In genomic region chr16:30571444-30572322, GRCh38 we compare ENCODE assay signal across 1 cellular context.
A peak's percentile ranks its signal among the peaks of the same experiment; 100 is the strongest.
TF ChIP-seq lines count a peak whose summit lies in the region.

Gene ZNF688 (minus strand): TSS chr16:30571714. CDS start chr16:30571629, 85 bp downstream.

TF ChIP-seq in GM12878, 131 proteins besides CTCF, POLR2A, EP300 and RAD21 (continued from another document and continues in another):
- TF ChIP-seq CEBPZ (IDR thresholded peaks at IDR 0.05; ENCODE audit: low read depth, low read length) (no peak), ZNF217 (IDR thresholded peaks at IDR 0.05) (0 out of 2 replicates have a peak, but pooled peaks have one; percentile 47), YY1 (IDR thresholded peaks at IDR 0.05; ENCODE audit: low read depth, low read length) (peak; percentile 99), MXI1 (IDR thresholded peaks at IDR 0.05; ENCODE audit: low read depth, low read length) (peak; percentile 93), GABPA (IDR thresholded peaks at IDR 0.05; ENCODE audit: low read depth) (peak; percentile 65; the same call in 1 of the 2 replicates), PAX8 (IDR thresholded peaks at IDR 0.05) (peak; percentile 81), PAX5 (IDR thresholded peaks at IDR 0.05; ENCODE audit: borderline replicate concordance, low read depth, low read length) (peak; percentile 43; the same call in 1 of the 2 replicates), SMARCA5 (IDR thresholded peaks at IDR 0.05) (peak; percentile 52; the same call in 1 of the 2 replicates), FOS (IDR thresholded peaks at IDR 0.05; ENCODE audit: borderline replicate concordance, extremely low read depth, insufficient read length) (peak; percentile 45), POU2F2 (IDR thresholded peaks at IDR 0.05; ENCODE audit: borderline replicate concordance, low read depth, low read length) (peak; percentile 16; the same call in 1 of the 3 replicates), E4F1 (IDR thresholded peaks at IDR 0.05; ENCODE audit: borderline replicate concordance, partially characterized antibody) (peak; percentile 57), E2F4 (IDR thresholded peaks at IDR 0.05; ENCODE audit: low read depth, low read length) (peak; percentile 98), ASH2L (IDR thresholded peaks at IDR 0.05; ENCODE audit: borderline replicate concordance, low read depth) (no peak; the same call in 1 of the 2 replicates), CREM (IDR thresholded peaks at IDR 0.05; ENCODE audit: low read depth) (peak; percentile 93), LARP7 (IDR thresholded peaks at IDR 0.05) (peak; percentile 94), ZSCAN29 (IDR thresholded peaks at IDR 0.05) (peak; percentile 46; the same call in 1 of the 2 replicates), GATAD2B (conservative IDR thresholded peaks at IDR 0.05; ENCODE audit: low read depth) (peak; percentile 68; the same call in 1 of the 2 replicates), TARDBP (IDR thresholded peaks at IDR 0.05; ENCODE audit: borderline replicate concordance) (peak; percentile 89), HCFC1 (IDR thresholded peaks at IDR 0.05; ENCODE audit: low read length) (peak; percentile 88), BACH1 (IDR thresholded peaks at IDR 0.05; ENCODE audit: borderline replicate concordance) (peak; percentile 90), SMAD1 (IDR thresholded peaks at IDR 0.05; ENCODE audit: low read depth, partially characterized antibody) (peak; percentile 53), MTA2 (IDR thresholded peaks at IDR 0.05; ENCODE audit: low read depth) (peak; percentile 41; the same call in 1 of the 2 replicates), RELB (IDR thresholded peaks at IDR 0.05; ENCODE audit: low read depth) (peak; percentile 92), MYC (IDR thresholded peaks at IDR 0.05; ENCODE audit: insufficient read depth, insufficient read length, insufficient replicate concordance, low read length, severe bottlenecking) (no peak), NKRF (conservative IDR thresholded peaks at IDR 0.05) (peak; percentile 99), CBX3 (IDR thresholded peaks at IDR 0.05; ENCODE audit: borderline replicate concordance, low read depth) (no peak), EGR1 (IDR thresholded peaks at IDR 0.05; ENCODE audit: borderline replicate concordance in 1 of 2, low read depth in 2 of 2, low read length in 2 of 2) (0 out of 3 replicates have a peak, but pooled peaks of 1 of the 2 experiments have one; percentile 32), RUNX3 (IDR thresholded peaks at IDR 0.05; ENCODE audit: low read length) (peak; percentile 76; the same call in 1 of the 2 replicates)
- TF ChIP-seq, protein P1, sequence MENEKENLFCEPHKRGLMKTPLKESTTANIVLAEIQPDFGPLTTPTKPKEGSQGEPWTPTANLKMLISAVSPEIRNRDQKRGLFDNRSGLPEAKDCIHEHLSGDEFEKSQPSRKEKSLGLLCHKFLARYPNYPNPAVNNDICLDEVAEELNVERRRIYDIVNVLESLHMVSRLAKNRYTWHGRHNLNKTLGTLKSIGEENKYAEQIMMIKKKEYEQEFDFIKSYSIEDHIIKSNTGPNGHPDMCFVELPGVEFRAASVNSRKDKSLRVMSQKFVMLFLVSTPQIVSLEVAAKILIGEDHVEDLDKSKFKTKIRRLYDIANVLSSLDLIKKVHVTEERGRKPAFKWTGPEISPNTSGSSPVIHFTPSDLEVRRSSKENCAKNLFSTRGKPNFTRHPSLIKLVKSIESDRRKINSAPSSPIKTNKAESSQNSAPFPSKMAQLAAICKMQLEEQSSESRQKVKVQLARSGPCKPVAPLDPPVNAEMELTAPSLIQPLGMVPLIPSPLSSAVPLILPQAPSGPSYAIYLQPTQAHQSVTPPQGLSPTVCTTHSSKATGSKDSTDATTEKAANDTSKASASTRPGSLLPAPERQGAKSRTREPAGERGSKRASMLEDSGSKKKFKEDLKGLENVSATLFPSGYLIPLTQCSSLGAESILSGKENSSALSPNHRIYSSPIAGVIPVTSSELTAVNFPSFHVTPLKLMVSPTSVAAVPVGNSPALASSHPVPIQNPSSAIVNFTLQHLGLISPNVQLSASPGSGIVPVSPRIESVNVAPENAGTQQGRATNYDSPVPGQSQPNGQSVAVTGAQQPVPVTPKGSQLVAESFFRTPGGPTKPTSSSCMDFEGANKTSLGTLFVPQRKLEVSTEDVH (IDR thresholded peaks at IDR 0.05; ENCODE audit: low read depth, partially characterized antibody): peak; percentile 81
- TF ChIP-seq, protein P2, sequence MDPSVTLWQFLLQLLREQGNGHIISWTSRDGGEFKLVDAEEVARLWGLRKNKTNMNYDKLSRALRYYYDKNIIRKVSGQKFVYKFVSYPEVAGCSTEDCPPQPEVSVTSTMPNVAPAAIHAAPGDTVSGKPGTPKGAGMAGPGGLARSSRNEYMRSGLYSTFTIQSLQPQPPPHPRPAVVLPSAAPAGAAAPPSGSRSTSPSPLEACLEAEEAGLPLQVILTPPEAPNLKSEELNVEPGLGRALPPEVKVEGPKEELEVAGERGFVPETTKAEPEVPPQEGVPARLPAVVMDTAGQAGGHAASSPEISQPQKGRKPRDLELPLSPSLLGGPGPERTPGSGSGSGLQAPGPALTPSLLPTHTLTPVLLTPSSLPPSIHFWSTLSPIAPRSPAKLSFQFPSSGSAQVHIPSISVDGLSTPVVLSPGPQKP (IDR thresholded peaks at IDR 0.05; ENCODE audit: low read depth, low read length): 0 out of 2 replicates have a peak, but pooled peaks have one; percentile 29
- TF ChIP-seq, protein P3, sequence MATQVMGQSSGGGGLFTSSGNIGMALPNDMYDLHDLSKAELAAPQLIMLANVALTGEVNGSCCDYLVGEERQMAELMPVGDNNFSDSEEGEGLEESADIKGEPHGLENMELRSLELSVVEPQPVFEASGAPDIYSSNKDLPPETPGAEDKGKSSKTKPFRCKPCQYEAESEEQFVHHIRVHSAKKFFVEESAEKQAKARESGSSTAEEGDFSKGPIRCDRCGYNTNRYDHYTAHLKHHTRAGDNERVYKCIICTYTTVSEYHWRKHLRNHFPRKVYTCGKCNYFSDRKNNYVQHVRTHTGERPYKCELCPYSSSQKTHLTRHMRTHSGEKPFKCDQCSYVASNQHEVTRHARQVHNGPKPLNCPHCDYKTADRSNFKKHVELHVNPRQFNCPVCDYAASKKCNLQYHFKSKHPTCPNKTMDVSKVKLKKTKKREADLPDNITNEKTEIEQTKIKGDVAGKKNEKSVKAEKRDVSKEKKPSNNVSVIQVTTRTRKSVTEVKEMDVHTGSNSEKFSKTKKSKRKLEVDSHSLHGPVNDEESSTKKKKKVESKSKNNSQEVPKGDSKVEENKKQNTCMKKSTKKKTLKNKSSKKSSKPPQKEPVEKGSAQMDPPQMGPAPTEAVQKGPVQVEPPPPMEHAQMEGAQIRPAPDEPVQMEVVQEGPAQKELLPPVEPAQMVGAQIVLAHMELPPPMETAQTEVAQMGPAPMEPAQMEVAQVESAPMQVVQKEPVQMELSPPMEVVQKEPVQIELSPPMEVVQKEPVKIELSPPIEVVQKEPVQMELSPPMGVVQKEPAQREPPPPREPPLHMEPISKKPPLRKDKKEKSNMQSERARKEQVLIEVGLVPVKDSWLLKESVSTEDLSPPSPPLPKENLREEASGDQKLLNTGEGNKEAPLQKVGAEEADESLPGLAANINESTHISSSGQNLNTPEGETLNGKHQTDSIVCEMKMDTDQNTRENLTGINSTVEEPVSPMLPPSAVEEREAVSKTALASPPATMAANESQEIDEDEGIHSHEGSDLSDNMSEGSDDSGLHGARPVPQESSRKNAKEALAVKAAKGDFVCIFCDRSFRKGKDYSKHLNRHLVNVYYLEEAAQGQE (IDR thresholded peaks at IDR 0.05; ENCODE audit: low read depth, low read length): no peak
- TF ChIP-seq, protein P4, sequence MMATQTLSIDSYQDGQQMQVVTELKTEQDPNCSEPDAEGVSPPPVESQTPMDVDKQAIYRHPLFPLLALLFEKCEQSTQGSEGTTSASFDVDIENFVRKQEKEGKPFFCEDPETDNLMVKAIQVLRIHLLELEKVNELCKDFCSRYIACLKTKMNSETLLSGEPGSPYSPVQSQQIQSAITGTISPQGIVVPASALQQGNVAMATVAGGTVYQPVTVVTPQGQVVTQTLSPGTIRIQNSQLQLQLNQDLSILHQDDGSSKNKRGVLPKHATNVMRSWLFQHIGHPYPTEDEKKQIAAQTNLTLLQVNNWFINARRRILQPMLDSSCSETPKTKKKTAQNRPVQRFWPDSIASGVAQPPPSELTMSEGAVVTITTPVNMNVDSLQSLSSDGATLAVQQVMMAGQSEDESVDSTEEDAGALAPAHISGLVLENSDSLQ (IDR thresholded peaks at IDR 0.05): peak; percentile 65; the same call in 1 of the 2 replicates
